ENCODE assay signal across 32 cellular contexts in the genomic region with DNA sequence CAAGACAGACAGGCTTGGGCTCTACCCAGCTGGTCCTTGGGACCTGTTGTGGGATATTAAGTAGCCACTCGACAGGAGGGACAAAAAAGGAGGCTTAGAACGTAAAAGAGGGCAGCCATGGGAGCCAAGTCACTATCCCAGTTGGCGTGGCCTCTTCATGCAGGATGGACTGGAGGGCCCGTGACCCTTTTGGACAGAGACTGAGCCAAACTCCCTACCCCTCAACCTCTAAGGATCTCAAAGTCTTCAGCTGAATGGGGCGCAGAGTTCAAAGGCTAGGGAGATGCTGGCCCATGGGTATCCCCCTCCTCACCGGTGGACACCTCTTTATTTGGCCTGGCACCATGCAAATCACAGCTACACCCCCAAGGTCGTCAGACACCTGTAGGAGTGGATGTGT.
"Had no signal": no experiment of that assay in that cellular context is flagged by ENCODE, and none has a peak within 500 bp of the region (broad histone marks: within the 10 kb centered on the region; RNA-seq: fewer than 3 reads in every experiment).

No MANE protein-coding gene starts in this region.

- H3K27ac Mint-ChIP-seq: activated CD4-positive, alpha-beta memory T cell treated with anti-CD3 and anti-CD28 coated beads for 36 hours; activated CD4-positive, alpha-beta T cell treated with anti-CD3 and anti-CD28 coated beads for 36 hours; activated CD4-positive, alpha-beta T cell treated with anti-CD3 and anti-CD28 coated beads, Interleukin-2, amount 10 ng/mL, durations not matched to agents 24 days and 14 days; activated CD8-positive, alpha-beta memory T cell treated with anti-CD3 and anti-CD28 coated beads, Interleukin-2, amount 10 ng/mL, durations not matched to agents 7 days and 5 days; activated CD8-positive, alpha-beta T cell treated with anti-CD3 and anti-CD28 coated beads, Interleukin-2, amount 10 ng/mL, durations not matched to agents 7 days and 5 days; activated naive CD4-positive, alpha-beta T cell treated with anti-CD3 and anti-CD28 coated beads, Interleukin-2, amount 10 ng/mL, durations not matched to agents 7 days and 5 days; activated naive CD8-positive, alpha-beta T cell treated with anti-CD3 and anti-CD28 coated beads, Interleukin-2, amount 10 ng/mL, durations not matched to agents 7 days and 5 days; activated T-cell treated with anti-CD3 and anti-CD28 coated beads, Interleukin-2, amount 50 U/mL, for 24 hours; activated T-cell treated with anti-CD3 and anti-CD28 coated beads, Interleukin-2, amount 50 U/mL, for 72 hours; dendritic cell treated with granulocyte-macrophage colony-stimulating factor and Interleukin-4, amounts not matched to agents 40 ng/mL and 50 ng/mL, for 4 days; effector memory CD8-positive, alpha-beta T cell had no signal

- H3K9me3 ChIP-seq: ascending aorta, breast epithelium, esophagus muscularis mucosa, gastrocnemius medialis had no signal

- H3K27me3 Mint-ChIP-seq: activated CD4-positive, alpha-beta T cell treated with anti-CD3 and anti-CD28 coated beads for 36 hours had no signal

- H3K4me3 Mint-ChIP-seq: activated CD4-positive, alpha-beta memory T cell treated with anti-CD3 and anti-CD28 coated beads for 36 hours; activated CD4-positive, alpha-beta T cell treated with anti-CD3 and anti-CD28 coated beads for 36 hours; activated CD4-positive, alpha-beta T cell treated with anti-CD3 and anti-CD28 coated beads, Interleukin-2, amount 10 ng/mL, durations not matched to agents 24 days and 14 days; activated CD8-positive, alpha-beta memory T cell treated with anti-CD3 and anti-CD28 coated beads, Interleukin-2, amount 10 ng/mL, durations not matched to agents 7 days and 5 days; activated CD8-positive, alpha-beta T cell treated with anti-CD3 and anti-CD28 coated beads, Interleukin-2, amount 10 ng/mL, durations not matched to agents 7 days and 5 days; activated naive CD4-positive, alpha-beta T cell treated with anti-CD3 and anti-CD28 coated beads, Interleukin-2, amount 10 ng/mL, durations not matched to agents 7 days and 5 days; activated naive CD8-positive, alpha-beta T cell treated with anti-CD3 and anti-CD28 coated beads, Interleukin-2, amount 10 ng/mL, durations not matched to agents 7 days and 5 days; activated T-cell treated with anti-CD3 and anti-CD28 coated beads, Interleukin-2, amount 50 U/mL, for 24 hours; activated T-cell treated with anti-CD3 and anti-CD28 coated beads, Interleukin-2, amount 50 U/mL, for 72 hours; brain; dendritic cell treated with granulocyte-macrophage colony-stimulating factor and Interleukin-4, amounts not matched to agents 40 ng/mL and 50 ng/mL, for 4 days; effector memory CD8-positive, alpha-beta T cell had no signal

- H3K36me3 ChIP-seq: ascending aorta, breast epithelium, cardiac muscle cell, esophagus muscularis mucosa, gastrocnemius medialis had no signal

- H3K27me3 ChIP-seq: ascending aorta, breast epithelium, cardiac muscle cell, gastrocnemius medialis had no signal

- H3K4me3 ChIP-seq: ascending aorta, breast epithelium, cardiac muscle cell, coronary artery, esophagus muscularis mucosa, gastrocnemius medialis had no signal

- DNase-seq: activated CD4-positive, alpha-beta memory T cell treated with anti-CD3 and anti-CD28 coated beads for 36 hours; activated CD4-positive, alpha-beta T cell treated with anti-CD3 and anti-CD28 coated beads for 36 hours; activated CD4-positive, alpha-beta T cell treated with anti-CD3 and anti-CD28 coated beads, Interleukin-2, amount 10 ng/mL, durations not matched to agents 24 days and 14 days; activated CD4-positive, CD25-positive, alpha-beta regulatory T cell; activated CD4-positive, CD25-positive, alpha-beta regulatory T cell treated with anti-CD3 and anti-CD28 coated beads, Interleukin-2, amount 50 U/mL, for 72 hours; activated CD8-positive, alpha-beta memory T cell treated with anti-CD3 and anti-CD28 coated beads, Interleukin-2, amount 10 ng/mL, durations not matched to agents 7 days and 5 days; activated CD8-positive, alpha-beta memory T cell treated with anti-CD3 and anti-CD28 coated beads, Interleukin-2, amount 50 U/mL, for 4 hours; activated CD8-positive, alpha-beta T cell treated with anti-CD3 and anti-CD28 coated beads, Interleukin-2, amount 10 ng/mL, durations not matched to agents 7 days and 5 days; activated gamma-delta T cell; activated naive CD4-positive, alpha-beta T cell; activated naive CD4-positive, alpha-beta T cell treated with anti-CD3 and anti-CD28 coated beads, Interleukin-2, amount 10 ng/mL, durations not matched to agents 7 days and 5 days; activated naive CD8-positive, alpha-beta T cell treated with anti-CD3 and anti-CD28 coated beads, Interleukin-2, amount 10 ng/mL, durations not matched to agents 7 days and 5 days; activated T-cell treated with anti-CD3 and anti-CD28 coated beads, Interleukin-2, amount 50 U/mL, for 24 hours; activated T-cell treated with anti-CD3 and anti-CD28 coated beads, Interleukin-2, amount 50 U/mL, for 72 hours; central memory CD4-positive, alpha-beta T cell; cerebellar nuclear complex; effector CD4-positive, alpha-beta T cell; effector memory CD8-positive, alpha-beta T cell; erythroblast; foreskin keratinocyte; gastrocnemius medialis; glutamatergic neuron; T-helper 1 cell; T-helper 2 cell had no signal

- ATAC-seq: activated CD4-positive, alpha-beta T cell treated with anti-CD3 and anti-CD28 coated beads for 36 hours; activated CD8-positive, alpha-beta memory T cell treated with anti-CD3 and anti-CD28 coated beads, Interleukin-2, amount 10 ng/mL, durations not matched to agents 7 days and 5 days; activated CD8-positive, alpha-beta T cell treated with anti-CD3 and anti-CD28 coated beads, Interleukin-2, amount 10 ng/mL, durations not matched to agents 7 days and 5 days; activated naive CD4-positive, alpha-beta T cell treated with anti-CD3 and anti-CD28 coated beads, Interleukin-2, amount 50 U/mL, for 72 hours; activated T-cell treated with anti-CD3 and anti-CD28 coated beads, Interleukin-2, amount 50 U/mL, for 72 hours; effector memory CD8-positive, alpha-beta T cell; foreskin keratinocyte; gastrocnemius medialis had no signal

- H3K4me1 ChIP-seq: ascending aorta, breast epithelium, foreskin keratinocyte had no signal

- H3K27ac ChIP-seq: ascending aorta, breast epithelium, cardiac muscle cell, coronary artery, esophagus muscularis mucosa, foreskin keratinocyte had no signal

- H3K4me1 Mint-ChIP-seq: activated CD4-positive, alpha-beta T cell treated with anti-CD3 and anti-CD28 coated beads for 36 hours; activated CD8-positive, alpha-beta memory T cell treated with anti-CD3 and anti-CD28 coated beads, Interleukin-2, amount 10 ng/mL, durations not matched to agents 7 days and 5 days; activated naive CD4-positive, alpha-beta T cell treated with anti-CD3 and anti-CD28 coated beads, Interleukin-2, amount 10 ng/mL, durations not matched to agents 7 days and 5 days; activated naive CD8-positive, alpha-beta T cell treated with anti-CD3 and anti-CD28 coated beads, Interleukin-2, amount 10 ng/mL, durations not matched to agents 7 days and 5 days had no signal

- H3K9me3 Mint-ChIP-seq: activated CD4-positive, alpha-beta memory T cell treated with anti-CD3 and anti-CD28 coated beads for 36 hours; activated CD4-positive, alpha-beta T cell treated with anti-CD3 and anti-CD28 coated beads, Interleukin-2, amount 10 ng/mL, durations not matched to agents 24 days and 14 days; activated naive CD4-positive, alpha-beta T cell treated with anti-CD3 and anti-CD28 coated beads, Interleukin-2, amount 10 ng/mL, durations not matched to agents 7 days and 5 days; activated naive CD4-positive, alpha-beta T cell treated with anti-CD3 and anti-CD28 coated beads, Interleukin-2, amount 50 U/mL, for 72 hours; activated naive CD8-positive, alpha-beta T cell treated with anti-CD3 and anti-CD28 coated beads, Interleukin-2, amount 10 ng/mL, durations not matched to agents 7 days and 5 days; activated T-cell treated with anti-CD3 and anti-CD28 coated beads, Interleukin-2, amount 50 U/mL, for 24 hours; activated T-cell treated with anti-CD3 and anti-CD28 coated beads, Interleukin-2, amount 50 U/mL, for 72 hours; dendritic cell treated with granulocyte-macrophage colony-stimulating factor and Interleukin-4, amounts not matched to agents 40 ng/mL and 50 ng/mL, for 4 days; effector memory CD8-positive, alpha-beta T cell had no signal

- H3K36me3 Mint-ChIP-seq: activated CD4-positive, alpha-beta memory T cell treated with anti-CD3 and anti-CD28 coated beads for 36 hours; activated CD8-positive, alpha-beta memory T cell treated with anti-CD3 and anti-CD28 coated beads, Interleukin-2, amount 10 ng/mL, durations not matched to agents 7 days and 5 days; activated naive CD4-positive, alpha-beta T cell treated with anti-CD3 and anti-CD28 coated beads, Interleukin-2, amount 10 ng/mL, durations not matched to agents 7 days and 5 days; activated naive CD4-positive, alpha-beta T cell treated with anti-CD3 and anti-CD28 coated beads, Interleukin-2, amount 50 U/mL, for 72 hours; activated naive CD8-positive, alpha-beta T cell treated with anti-CD3 and anti-CD28 coated beads, Interleukin-2, amount 10 ng/mL, durations not matched to agents 7 days and 5 days; brain had no signal
